In the genomic region with DNA sequence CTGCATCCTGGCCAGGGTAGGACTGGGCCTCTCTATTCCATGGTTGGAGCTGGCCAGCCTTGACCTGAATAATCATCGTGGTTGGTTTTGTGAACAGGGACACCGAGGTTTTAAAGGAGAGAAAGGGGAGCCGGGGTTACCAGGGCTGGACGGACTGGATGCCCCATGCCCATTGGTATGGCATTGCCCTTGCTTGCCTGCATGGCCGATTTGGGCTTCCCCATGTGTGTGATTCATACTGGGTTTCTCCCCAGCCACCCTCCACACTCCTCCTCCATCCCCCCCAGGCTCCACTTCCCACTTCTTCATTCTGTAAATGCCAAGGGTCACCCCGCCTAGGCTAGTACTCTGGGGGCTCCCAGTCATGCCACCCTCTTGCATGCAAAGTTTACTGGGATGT, we compare ENCODE assay signal across 26 cellular contexts.
DNase-seq lines count a peak whose midpoint lies in the region; ATAC-seq and TF ChIP-seq lines count a peak whose summit lies in the region.
"Had no signal": no experiment of that assay in that cellular context is flagged by ENCODE, and none has a peak within 500 bp of the region (broad histone marks: within the 10 kb centered on the region; RNA-seq: fewer than 3 reads in every experiment).

No MANE protein-coding gene starts in this region.

- H3K27me3 ChIP-seq in endodermal cell (ENCODE audit: control insufficient read depth, insufficient read depth, low read length, poor library complexity, severe bottlenecking), result no peaks in the 10 kb centered on the region
- H3K27me3 ChIP-seq: stomach, tibial nerve had no signal

- DNase-seq in NOMO-1 treated with dmso at 0.1 percent for 144 hours (lab: John Stamatoyannopoulos, UW; ENCODE audit: unreplicated experiment) (peak; percentile 3), NOMO-1 (lab: John Stamatoyannopoulos, UW; ENCODE audit: unreplicated experiment in 2 of 2) (no peak), MV-4-11 (lab: John Stamatoyannopoulos, UW) (peak; percentile 46), endodermal cell (peak; percentile 34), type B pancreatic cell (ENCODE audit: extremely low spot score, unreplicated experiment) (no peak), Kasumi-1 (lab: John Stamatoyannopoulos, UW) (no peak), immature natural killer cell (no peak)
- DNase-seq: 8988T; activated CD4-positive, alpha-beta memory T cell treated with anti-CD3 and anti-CD28 coated beads, Interleukin-2, amount 10 ng/mL, durations not matched to agents 7 days and 5 days; activated effector memory CD4-positive, alpha-beta T cell treated with Interleukin-2 at 50 U/mL for 16 hours; activated naive CD8-positive, alpha-beta T cell treated with anti-CD3 and anti-CD28 coated beads, Interleukin-2, amount 10 ng/mL, durations not matched to agents 7 days and 5 days; effector CD4-positive, alpha-beta T cell; foreskin fibroblast; Karpas-422; left colon; mesenchymal stem cell; NCI-H1105; NCI-H2081; NCI-H226; stimulated activated CD4-positive, alpha-beta T cell treated with anti-CD3 and anti-CD28 coated beads, Interleukin-4, amount 100 ng/mL, for 1 hour; stomach; T1000 had no signal

- no peaks in the 10 kb centered on the region for H3K36me3 ChIP-seq in endodermal cell (ENCODE audit: control insufficient read depth, insufficient read depth, low read length)
- H3K36me3 ChIP-seq: stomach, tibial nerve had no signal

- no peaks in the 10 kb centered on the region for H3K27me3 Mint-ChIP-seq in endodermal cell (ENCODE audit: insufficient read depth)
- peaks cover 30% of the 10 kb centered on the region for H3K27me3 Mint-ChIP-seq in stimulated activated memory B cell treated with anti-CD40 and anti-IgM and Interleukin-4, amounts not matched to agents 10 μg/mL and 1 μg/mL and 100 μg/mL, for 72 hours
- peaks cover 15% of the 10 kb centered on the region for H3K27me3 Mint-ChIP-seq in type B pancreatic cell
- peaks cover 2 to 11% (median 3%) of the 10 kb centered on the region in 3 donors for H3K27me3 Mint-ChIP-seq in immature natural killer cell (ENCODE audit: low read depth in 3 of 3)

- 94 to 96% methylated on average over 3 to 6 of the region's 6 CpGs for WGBS in endodermal cell (ENCODE audit: insufficient coverage in 1 of 2, insufficient read length in 1 of 2), 2 experiments

- H3K4me3 ChIP-seq in endodermal cell (ENCODE audit: low read length), result no peak overlapping the region
- H3K4me3 ChIP-seq: smooth muscle cell, stomach, tibial nerve had no signal

- H3K36me3 Mint-ChIP-seq in endodermal cell (ENCODE audit: low read depth) (peaks cover 2% of the 10 kb centered on the region), type B pancreatic cell (no peaks in the 10 kb centered on the region), immature natural killer cell (peaks cover 0 to 4% (median 0%) of the 10 kb centered on the region in 3 donors)
- H3K36me3 Mint-ChIP-seq in stimulated activated memory B cell treated with anti-CD40 and anti-IgM and Interleukin-4, amounts not matched to agents 10 μg/mL and 1 μg/mL and 100 μg/mL, for 72 hours, result no peaks in the 10 kb centered on the region
- H3K36me3 Mint-ChIP-seq: activated naive CD8-positive, alpha-beta T cell treated with anti-CD3 and anti-CD28 coated beads, Interleukin-2, amount 10 ng/mL, durations not matched to agents 7 days and 5 days had no signal

- peaks cover 6% of the 10 kb centered on the region for H3K4me1 ChIP-seq in endodermal cell (ENCODE audit: control insufficient read depth, insufficient read depth, low read length)
- H3K4me1 ChIP-seq: stomach had no signal

- ATAC-seq in stimulated activated memory B cell treated with anti-CD40 and anti-IgM and Interleukin-4, amounts not matched to agents 10 μg/mL and 1 μg/mL and 100 μg/mL, for 72 hours, result peak; percentile 72
- ATAC-seq: HCT116, left colon had no signal

- H3K9ac ChIP-seq in endodermal cell (ENCODE audit: extremely low read depth, low read length, poor library complexity, severe bottlenecking), result no peak overlapping the region

- H3K9me3 ChIP-seq in endodermal cell (ENCODE audit: control insufficient read depth, low read length), result no peaks in the 10 kb centered on the region
- H3K9me3 ChIP-seq: stomach, tibial nerve had no signal

- H3K4me3 Mint-ChIP-seq in endodermal cell (no peak overlapping the region), type B pancreatic cell (no peak overlapping the region), immature natural killer cell (no peak overlapping the region)
- H3K4me3 Mint-ChIP-seq in stimulated activated memory B cell treated with anti-CD40 and anti-IgM and Interleukin-4, amounts not matched to agents 10 μg/mL and 1 μg/mL and 100 μg/mL, for 72 hours, result no peak overlapping the region
- H3K4me3 Mint-ChIP-seq: activated CD4-positive, alpha-beta memory T cell treated with anti-CD3 and anti-CD28 coated beads, Interleukin-2, amount 10 ng/mL, durations not matched to agents 7 days and 5 days; activated naive CD8-positive, alpha-beta T cell treated with anti-CD3 and anti-CD28 coated beads, Interleukin-2, amount 10 ng/mL, durations not matched to agents 7 days and 5 days had no signal

- TF ChIP-seq CTCF in endodermal cell (conservative IDR thresholded peaks at IDR 0.05), result no peak
- TF ChIP-seq CTCF in type B pancreatic cell (conservative IDR thresholded peaks at IDR 0.05), result no peak

- H3K9me3 Mint-ChIP-seq in endodermal cell (no peaks in the 10 kb centered on the region), type B pancreatic cell (no peaks in the 10 kb centered on the region), immature natural killer cell (no peaks in the 10 kb centered on the region)
- H3K9me3 Mint-ChIP-seq in stimulated activated memory B cell treated with anti-CD40 and anti-IgM and Interleukin-4, amounts not matched to agents 10 μg/mL and 1 μg/mL and 100 μg/mL, for 72 hours, result no peaks in the 10 kb centered on the region
- H3K9me3 Mint-ChIP-seq: activated CD4-positive, alpha-beta memory T cell treated with anti-CD3 and anti-CD28 coated beads, Interleukin-2, amount 10 ng/mL, durations not matched to agents 7 days and 5 days; activated naive CD8-positive, alpha-beta T cell treated with anti-CD3 and anti-CD28 coated beads, Interleukin-2, amount 10 ng/mL, durations not matched to agents 7 days and 5 days had no signal

- no peak overlapping the region for H3K27ac ChIP-seq in endodermal cell (ENCODE audit: low read depth, low read length)
- H3K27ac ChIP-seq: stomach, tibial nerve had no signal

- H3K27ac Mint-ChIP-seq in endodermal cell, result no peak overlapping the region
- peak overlapping the region; percentile 82 for H3K27ac Mint-ChIP-seq in stimulated activated memory B cell treated with anti-CD40 and anti-IgM and Interleukin-4, amounts not matched to agents 10 μg/mL and 1 μg/mL and 100 μg/mL, for 72 hours
- no peak overlapping the region for H3K27ac Mint-ChIP-seq in type B pancreatic cell
- no peak overlapping the region for H3K27ac Mint-ChIP-seq in immature natural killer cell
- H3K27ac Mint-ChIP-seq: activated CD4-positive, alpha-beta memory T cell treated with anti-CD3 and anti-CD28 coated beads, Interleukin-2, amount 10 ng/mL, durations not matched to agents 7 days and 5 days; activated naive CD8-positive, alpha-beta T cell treated with anti-CD3 and anti-CD28 coated beads, Interleukin-2, amount 10 ng/mL, durations not matched to agents 7 days and 5 days had no signal

- peaks cover 21% of the 10 kb centered on the region for H3K4me1 Mint-ChIP-seq in endodermal cell
- H3K4me1 Mint-ChIP-seq in stimulated activated memory B cell treated with anti-CD40 and anti-IgM and Interleukin-4, amounts not matched to agents 10 μg/mL and 1 μg/mL and 100 μg/mL, for 72 hours, result peaks cover 60% of the 10 kb centered on the region
- peaks cover 6% of the 10 kb centered on the region for H3K4me1 Mint-ChIP-seq in type B pancreatic cell (ENCODE audit: unreplicated experiment)
- no peaks in the 10 kb centered on the region for H3K4me1 Mint-ChIP-seq in immature natural killer cell
- H3K4me1 Mint-ChIP-seq: activated CD4-positive, alpha-beta memory T cell treated with anti-CD3 and anti-CD28 coated beads, Interleukin-2, amount 10 ng/mL, durations not matched to agents 7 days and 5 days; activated naive CD8-positive, alpha-beta T cell treated with anti-CD3 and anti-CD28 coated beads, Interleukin-2, amount 10 ng/mL, durations not matched to agents 7 days and 5 days had no signal

Comparison
In these comparisons a context has a peak if more than half of its experiments do, and no peak if none do; other contexts are left out.
1. DNase-seq: peak in NOMO-1 treated with dmso at 0.1 percent for 144 hours (single experiment), MV-4-11 (single experiment) and endodermal cell (single experiment); none in NOMO-1 (0 of 2), type B pancreatic cell (single experiment), Kasumi-1 (0 of 2) and immature natural killer cell (0 of 3).